11 cellular contexts compared by ENCODE assay signal in genomic region chr10:102409604-102410426, GRCh38.
DNase-seq lines count a peak whose midpoint lies in the region; ATAC-seq lines count a peak whose summit lies in the region.
"Had no signal": no experiment of that assay in that cellular context is flagged by ENCODE, and none has a peak within 500 bp of the region (broad histone marks: within the 10 kb centered on the region; RNA-seq: fewer than 3 reads in every experiment).

No MANE protein-coding gene starts in this region.

- H3K36me3 ChIP-seq in ACC112 (ENCODE audit: insufficient read depth, low read length): no peaks in the 10 kb centered on the region
- no peaks in the 10 kb centered on the region for H3K36me3 ChIP-seq in mucosa of stomach (ENCODE audit: control insufficient read depth, insufficient read depth, low read length)

- no peaks in the 10 kb centered on the region for H3K9me3 Mint-ChIP-seq in dendritic cell treated with granulocyte-macrophage colony-stimulating factor and Interleukin-4, amounts not matched to agents 40 ng/mL and 50 ng/mL, for 4 days

- H3K27ac ChIP-seq in ACC112 (ENCODE audit: low read depth, low read length): no peak overlapping the region
- H3K27ac ChIP-seq: HL-60 had no signal

- H3K4me1 ChIP-seq in ACC112 (ENCODE audit: control insufficient read depth, insufficient read depth, low read length, unreplicated experiment) (peaks cover 21% of the 10 kb centered on the region), mucosa of stomach (ENCODE audit: control insufficient read depth, insufficient read depth, low read length) (peaks cover 16% of the 10 kb centered on the region)

- intact Hi-C loops in dendritic cell treated with granulocyte-macrophage colony-stimulating factor and Interleukin-4, amounts not matched to agents 40 ng/mL and 50 ng/mL, for 4 days (cut with micrococcal nuclease): no loop called here

- H3K27me3 ChIP-seq in ACC112 (ENCODE audit: insufficient read depth, low read length): peaks cover 38% of the 10 kb centered on the region
- H3K27me3 ChIP-seq in mucosa of stomach (ENCODE audit: control insufficient read depth, insufficient read depth, low read length): peaks cover 59% of the 10 kb centered on the region

- H2AFZ ChIP-seq in ACC112 (ENCODE audit: low read length, unreplicated experiment): no peak overlapping the region

- H3K9ac ChIP-seq in mucosa of stomach (ENCODE audit: low read length): peak overlapping the region; percentile 28

- peak overlapping the region; percentile 60 for H3K4me3 Mint-ChIP-seq in dendritic cell treated with granulocyte-macrophage colony-stimulating factor and Interleukin-4, amounts not matched to agents 40 ng/mL and 50 ng/mL, for 4 days

- peaks cover 59% of the 10 kb centered on the region for H3K4me1 Mint-ChIP-seq in dendritic cell treated with granulocyte-macrophage colony-stimulating factor and Interleukin-4, amounts not matched to agents 40 ng/mL and 50 ng/mL, for 4 days (ENCODE audit: low read depth)

- ATAC-seq in GM21360 (IDR thresholded peaks at IDR 0.05; ENCODE audit: unreplicated experiment) (no peak), HG03442 (IDR thresholded peaks at IDR 0.05; ENCODE audit: unreplicated experiment) (no peak)

- H3K9me3 ChIP-seq in mucosa of stomach (ENCODE audit: control insufficient read depth, low read length): no peaks in the 10 kb centered on the region

- H3K4me3 ChIP-seq in ACC112 (ENCODE audit: low read depth, low read length) (peak overlapping the region; percentile 72), mucosa of stomach (ENCODE audit: low read length) (no peak overlapping the region)

- H3K27me3 Mint-ChIP-seq in dendritic cell treated with granulocyte-macrophage colony-stimulating factor and Interleukin-4, amounts not matched to agents 40 ng/mL and 50 ng/mL, for 4 days: peaks cover 90% of the 10 kb centered on the region

- no peaks in the 10 kb centered on the region for H3K36me3 Mint-ChIP-seq in dendritic cell treated with granulocyte-macrophage colony-stimulating factor and Interleukin-4, amounts not matched to agents 40 ng/mL and 50 ng/mL, for 4 days (ENCODE audit: low read depth)

- H3K79me2 ChIP-seq in ACC112 (ENCODE audit: control insufficient read depth, insufficient read depth, low read length, unreplicated experiment): no peaks in the 10 kb centered on the region

- no peak overlapping the region for H3K27ac Mint-ChIP-seq in dendritic cell treated with granulocyte-macrophage colony-stimulating factor and Interleukin-4, amounts not matched to agents 40 ng/mL and 50 ng/mL, for 4 days

- peak; percentile 36 for DNase-seq in HuH-7.5 (ENCODE audit: low spot score)
- DNase-seq in stimulated activated CD4-positive, alpha-beta T cell treated with anti-CD3 and anti-CD28 coated beads, Interleukin-4, amount 100 ng/mL, for 24 hours: no peak
- DNase-seq in stimulated activated CD4-positive, alpha-beta T cell treated with anti-CD3 and anti-CD28 coated beads, Interleukin-4, amount 100 ng/mL, for 1 hour: no peak
- DNase-seq: kidney glomerular epithelial cell, T1000 had no signal
